ENCODE assay signal across 16 cellular contexts in the genomic region with DNA sequence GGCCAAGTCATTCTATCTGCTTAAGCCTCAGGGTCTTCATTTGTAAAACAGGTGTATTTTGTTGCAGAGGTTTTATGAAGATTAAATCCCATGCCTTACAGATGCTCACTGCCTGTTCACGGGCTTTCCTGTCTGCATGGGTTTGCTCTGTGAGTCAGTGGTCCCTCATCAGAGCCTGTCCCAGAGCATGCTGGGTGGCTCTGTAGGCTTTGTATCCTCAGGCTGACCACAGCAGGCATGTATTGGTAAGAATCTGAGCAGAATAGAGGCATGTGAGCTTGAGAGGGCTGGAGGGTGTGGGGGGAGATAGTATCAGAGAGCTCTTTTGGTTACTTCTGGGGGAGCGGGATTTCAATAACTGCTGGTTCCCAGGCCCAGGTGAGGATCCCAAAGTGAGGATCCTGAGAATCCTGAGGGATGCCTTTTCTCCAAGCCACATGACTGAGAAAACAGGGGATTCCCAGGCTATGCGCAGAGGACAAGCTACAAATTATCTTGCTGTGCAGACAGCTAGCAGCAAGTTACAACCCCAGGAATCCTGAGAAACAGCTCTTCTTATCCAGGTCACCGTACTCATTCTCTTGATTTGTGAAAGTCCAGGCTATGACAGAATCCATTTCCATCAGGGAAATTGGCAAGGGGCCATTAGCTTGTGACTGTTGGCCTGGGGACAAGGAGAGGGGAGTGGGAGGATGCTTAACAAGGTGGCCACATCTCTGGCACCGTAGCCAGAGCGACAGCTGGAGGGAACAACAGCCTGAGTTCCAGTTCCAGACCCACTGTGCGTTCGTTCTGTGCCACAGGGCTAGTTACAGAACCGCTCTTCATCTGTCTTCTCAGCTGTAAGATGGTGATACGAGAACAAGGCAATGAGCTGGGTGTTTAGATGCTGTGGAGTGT. TPM values are rescaled to one million over a fixed set of nuclear protein-coding genes. Genes with fewer than 3 reads are reported as not detected.
DNase-seq lines count a peak whose midpoint lies in the region; ATAC-seq, FAIRE-seq and TF ChIP-seq lines count a peak whose summit lies in the region.
"Had no signal": no experiment of that assay in that cellular context is flagged by ENCODE, and none has a peak within 500 bp of the region (broad histone marks: within the 10 kb centered on the region; RNA-seq: fewer than 3 reads in every experiment).

No MANE protein-coding gene starts in this region.

- no peak overlapping the region for H3K27ac Mint-ChIP-seq in stimulated activated naive B cell treated with anti-CD40 and anti-IgM and Interleukin-4, amounts not matched to agents 10 μg/mL and 1 μg/mL and 100 μg/mL, for 72 hours
- H3K27ac Mint-ChIP-seq: activated CD4-positive, alpha-beta T cell treated with anti-CD3 and anti-CD28 coated beads for 36 hours; progenitor cell of endocrine pancreas had no signal

- no peaks in the 10 kb centered on the region for H3K27me3 ChIP-seq in left ventricle myocardium inferior (ENCODE audit: low read depth)
- no peaks in the 10 kb centered on the region for H3K27me3 ChIP-seq in SJCRH30

- H3K4me1 ChIP-seq in left ventricle myocardium inferior (peaks cover 43% of the 10 kb centered on the region), SJCRH30 (no peaks in the 10 kb centered on the region)

- no peaks in the 10 kb centered on the region for H3K36me3 ChIP-seq in left ventricle myocardium inferior
- no peaks in the 10 kb centered on the region for H3K36me3 ChIP-seq in SJCRH30

- peak; percentile 36 for FAIRE-seq in GM12892 (lab: Jason Lieb, UNC)
- FAIRE-seq: urothelium cell line had no signal

- H3K4me1 Mint-ChIP-seq in stimulated activated naive B cell treated with anti-CD40 and anti-IgM and Interleukin-4, amounts not matched to agents 10 μg/mL and 1 μg/mL and 100 μg/mL, for 72 hours, result peaks cover 0 to 11% of the 10 kb centered on the region in 2 donors
- H3K4me1 Mint-ChIP-seq: activated CD4-positive, alpha-beta T cell treated with anti-CD3 and anti-CD28 coated beads for 36 hours had no signal

- no peak overlapping the region for H3K4me3 ChIP-seq in left ventricle myocardium inferior
- no peak overlapping the region for H3K4me3 ChIP-seq in SJCRH30
- H3K4me3 ChIP-seq: GM23248 had no signal

- H3K9me3 ChIP-seq in left ventricle myocardium inferior (replicated peaks) (no peaks in the 10 kb centered on the region), SJCRH30 (replicated peaks) (no peaks in the 10 kb centered on the region)

- H3K36me3 Mint-ChIP-seq in stimulated activated naive B cell treated with anti-CD40 and anti-IgM and Interleukin-4, amounts not matched to agents 10 μg/mL and 1 μg/mL and 100 μg/mL, for 72 hours, result peaks cover 2 to 20% of the 10 kb centered on the region in 2 donors

- H3K4me3 Mint-ChIP-seq in stimulated activated naive B cell treated with anti-CD40 and anti-IgM and Interleukin-4, amounts not matched to agents 10 μg/mL and 1 μg/mL and 100 μg/mL, for 72 hours, result no peak overlapping the region
- H3K4me3 Mint-ChIP-seq: activated CD4-positive, alpha-beta T cell treated with anti-CD3 and anti-CD28 coated beads for 36 hours had no signal

- no peaks in the 10 kb centered on the region for H3K27me3 Mint-ChIP-seq in stimulated activated naive B cell treated with anti-CD40 and anti-IgM and Interleukin-4, amounts not matched to agents 10 μg/mL and 1 μg/mL and 100 μg/mL, for 72 hours
- H3K27me3 Mint-ChIP-seq: activated CD4-positive, alpha-beta T cell treated with anti-CD3 and anti-CD28 coated beads for 36 hours had no signal

- DNase-seq in A172 (ENCODE audit: low spot score) (peak; percentile 69), GM12892 (ENCODE audit: insufficient read length) (no peak), left ventricle myocardium inferior (peak; percentile 34), HUDEP-2 (lab: John Stamatoyannopoulos, UW; ENCODE audit: unreplicated experiment in 76 of 76) (no peak), SJCRH30 (no peak)
- DNase-seq in stimulated activated naive B cell treated with anti-CD40 and anti-IgM and Interleukin-4, amounts not matched to agents 10 μg/mL and 1 μg/mL and 100 μg/mL, for 72 hours, result no peak
- DNase-seq: activated CD4-positive, alpha-beta T cell treated with anti-CD3 and anti-CD28 coated beads for 36 hours; activated T-cell treated with anti-CD3 and anti-CD28 coated beads, Interleukin-2, amount 50 U/mL, for 48 hours; cortex of kidney; GM23248; OCI-M1; stimulated activated CD4-positive, alpha-beta T cell treated with anti-CD3 and anti-CD28 coated beads, Interleukin-1b, Interleukin-23, amount 100 ng/mL, for 48 hours had no signal

- TF ChIP-seq POLR2A in GM12892 (IDR thresholded peaks at IDR 0.05; ENCODE audit: low read depth, low read length), result no peak

- ATAC-seq in SK-N-SH treated with all-trans-retinoic acid at 6 μM for 48 hours, result peak; percentile 52
- ATAC-seq in stimulated activated naive B cell treated with anti-CD40 and anti-IgM and Interleukin-4, amounts not matched to agents 10 μg/mL and 1 μg/mL and 100 μg/mL, for 72 hours (replicated peaks), result no peak
- ATAC-seq in HG03135 (IDR thresholded peaks at IDR 0.05; ENCODE audit: unreplicated experiment), result no peak
- ATAC-seq: activated CD4-positive, alpha-beta T cell treated with anti-CD3 and anti-CD28 coated beads for 36 hours had no signal

- intact Hi-C loops in left ventricle myocardium inferior (cut with micrococcal nuclease), result no loop called here

- H3K27ac ChIP-seq in left ventricle myocardium inferior (replicated peaks), result no peak overlapping the region
- H3K27ac ChIP-seq in SJCRH30, result no peak overlapping the region
- H3K27ac ChIP-seq: GM23248 had no signal

- H3K9me3 Mint-ChIP-seq in stimulated activated naive B cell treated with anti-CD40 and anti-IgM and Interleukin-4, amounts not matched to agents 10 μg/mL and 1 μg/mL and 100 μg/mL, for 72 hours, result no peaks in the 10 kb centered on the region

- no peak for TF ChIP-seq CTCF in left ventricle myocardium inferior (IDR thresholded peaks at IDR 0.05; ENCODE audit: borderline replicate concordance)

TF ChIP-seq in SK-N-SH treated with all-trans-retinoic acid at 6 μM for 48 hours, 23 proteins besides CTCF, POLR2A, EP300 and RAD21:
- TF ChIP-seq OSR1 (CRISPR knock-in tag; IDR thresholded peaks at IDR 0.05) (no peak), ISL1 (CRISPR knock-in tag; IDR thresholded peaks at IDR 0.05) (peak; percentile 34; the same call in 1 of the 2 replicates), BACH2 (CRISPR knock-in tag; IDR thresholded peaks at IDR 0.05; ENCODE audit: borderline replicate concordance) (no peak)
- TF ChIP-seq, protein P1, sequence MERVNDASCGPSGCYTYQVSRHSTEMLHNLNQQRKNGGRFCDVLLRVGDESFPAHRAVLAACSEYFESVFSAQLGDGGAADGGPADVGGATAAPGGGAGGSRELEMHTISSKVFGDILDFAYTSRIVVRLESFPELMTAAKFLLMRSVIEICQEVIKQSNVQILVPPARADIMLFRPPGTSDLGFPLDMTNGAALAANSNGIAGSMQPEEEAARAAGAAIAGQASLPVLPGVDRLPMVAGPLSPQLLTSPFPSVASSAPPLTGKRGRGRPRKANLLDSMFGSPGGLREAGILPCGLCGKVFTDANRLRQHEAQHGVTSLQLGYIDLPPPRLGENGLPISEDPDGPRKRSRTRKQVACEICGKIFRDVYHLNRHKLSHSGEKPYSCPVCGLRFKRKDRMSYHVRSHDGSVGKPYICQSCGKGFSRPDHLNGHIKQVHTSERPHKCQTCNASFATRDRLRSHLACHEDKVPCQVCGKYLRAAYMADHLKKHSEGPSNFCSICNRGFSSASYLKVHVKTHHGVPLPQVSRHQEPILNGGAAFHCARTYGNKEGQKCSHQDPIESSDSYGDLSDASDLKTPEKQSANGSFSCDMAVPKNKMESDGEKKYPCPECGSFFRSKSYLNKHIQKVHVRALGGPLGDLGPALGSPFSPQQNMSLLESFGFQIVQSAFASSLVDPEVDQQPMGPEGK (CRISPR knock-in tag; IDR thresholded peaks at IDR 0.05; ENCODE audit: borderline replicate concordance), result no peak

RNA-seq across cellular contexts. Expression of a gene that starts 45.1 kb away (rescaled TPM):
- 51.3 and 55.1 TPM in 2 replicates for total RNA-seq in A172 (2014; rRNA removed; shearing (Covaris generic))
- polyA plus RNA-seq in GM12892 (2012; ENCODE audit: missing spikeins), result 6.4 TPM
- total RNA-seq in left ventricle myocardium inferior, result 26.4 TPM
- 47.2 and 51.6 TPM in 2 replicates for total RNA-seq in SJCRH30 (2014; rRNA removed; shearing (Covaris generic))

Comparison
In these comparisons a context has a peak if more than half of its experiments do, and no peak if none do; other contexts are left out.
1. DNase-seq: peak in A172 (single experiment) and left ventricle myocardium inferior (single experiment); none in GM12892 (single experiment), stimulated activated naive B cell treated with anti-CD40 and anti-IgM and Interleukin-4, amounts not matched to agents 10 μg/mL and 1 μg/mL and 100 μg/mL, for 72 hours (single experiment), HUDEP-2 (0 of 76) and SJCRH30 (0 of 2).